In the genomic region with DNA sequence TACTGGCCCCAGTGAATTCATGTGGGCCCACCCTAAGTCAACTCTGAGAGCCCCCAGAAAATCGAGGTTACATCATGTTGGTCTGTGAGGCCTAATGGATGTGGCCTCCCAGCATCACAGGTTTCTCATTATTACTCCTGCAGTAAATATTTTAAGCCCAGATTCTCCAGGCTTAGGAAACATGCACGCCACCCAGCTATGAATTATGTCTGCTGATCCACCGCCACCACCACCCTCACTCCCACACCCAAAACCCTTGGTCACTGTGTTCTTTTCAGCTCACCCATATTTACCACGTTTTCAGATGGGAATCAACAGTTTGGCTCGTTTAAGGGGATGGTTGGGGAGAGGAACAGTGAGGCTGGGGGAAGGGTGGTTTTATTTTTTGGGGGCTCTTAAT, we compare ENCODE assay signal across 9 cellular contexts.
DNase-seq lines count a peak whose midpoint lies in the region; ATAC-seq and TF ChIP-seq lines count a peak whose summit lies in the region.
"Had no signal": no experiment of that assay in that cellular context is flagged by ENCODE, and none has a peak within 500 bp of the region (broad histone marks: within the 10 kb centered on the region; RNA-seq: fewer than 3 reads in every experiment).

No MANE protein-coding gene starts in this region.

- H3K36me3 ChIP-seq in CD4-positive, alpha-beta memory T cell (ENCODE audit: insufficient read depth, low read length): peaks cover 13% of the 10 kb centered on the region
- H3K36me3 ChIP-seq in Peyer's patch: no peaks in the 10 kb centered on the region
- H3K36me3 ChIP-seq: esophagus muscularis mucosa had no signal

- no peak for TF ChIP-seq CTCF in NB4 (IDR thresholded peaks at IDR 0.05; ENCODE audit: low read depth, low read length)
- TF ChIP-seq CTCF in Peyer's patch (IDR thresholded peaks at IDR 0.05): no peak

- POLR2A ChIA-PET in CD4-positive, alpha-beta memory T cell (lab: Charles Lee; ENCODE audit: partially characterized antibody): interaction anchor here (8.0 kb wide), 1 partner anchor 16 kb away, joined by 32 read pairs; no protein-coding TSS in a partner anchor
- POLR2A ChIA-PET in HEK293T (lab: Yijun Ruan, JAX): no interaction called here

- H3K9me3 ChIP-seq in CD4-positive, alpha-beta memory T cell (ENCODE audit: control insufficient read depth in 1 of 2, low read length in 2 of 2): no peaks in the 10 kb centered on the region
- H3K9me3 ChIP-seq in Peyer's patch: no peaks in the 10 kb centered on the region
- H3K9me3 ChIP-seq: esophagus muscularis mucosa had no signal

- no peak for DNase-seq in CD4-positive, alpha-beta memory T cell
- DNase-seq in NB4 (ENCODE audit: low read depth) (peak; percentile 61), naive B cell (no peak), HEK293T (ENCODE audit: extremely low spot score) (no peak), Peyer's patch (no peak), NCI-H524 treated with DMSO at 0.1 percent for 48 hours (lab: John Stamatoyannopoulos, UW) (no peak)

- intact Hi-C loops in CD4-positive, alpha-beta memory T cell (cut with micrococcal nuclease): loop anchor here (5.0 kb wide), 1 partner anchor 126 kb away; no protein-coding TSS in a partner anchor

- H3K27ac Mint-ChIP-seq in CD4-positive, alpha-beta memory T cell: peak overlapping the region; percentile 88 to 94 (median 91)
- H3K27ac Mint-ChIP-seq in naive B cell: peak overlapping the region; percentile 44 to 89 (median 78)

- H3K9me3 Mint-ChIP-seq in CD4-positive, alpha-beta memory T cell: peaks cover 0 to 5% (median 0%) of the 10 kb centered on the region in 8 donors
- H3K9me3 Mint-ChIP-seq in naive B cell: no peaks in the 10 kb centered on the region

- peaks cover 98% of the 10 kb centered on the region for H3K4me1 ChIP-seq in CD4-positive, alpha-beta memory T cell (ENCODE audit: insufficient read depth, low read length)
- peaks cover 0 to 35% (median 8%) of the 10 kb centered on the region in 4 donors for H3K4me1 ChIP-seq in Peyer's patch

- no peak overlapping the region for H3K4me3 ChIP-seq in CD4-positive, alpha-beta memory T cell (ENCODE audit: low read length in 2 of 2)
- H3K4me3 ChIP-seq in NB4 (ENCODE audit: low read depth, low read length): no peak overlapping the region
- no peak overlapping the region for H3K4me3 ChIP-seq in Peyer's patch
- H3K4me3 ChIP-seq: esophagus muscularis mucosa had no signal

- CTCF ChIA-PET in CD4-positive, alpha-beta memory T cell (lab: Charles Lee; ENCODE audit: partially characterized antibody): interaction anchor here (0.6 to 1.3 kb wide), 3 partner anchors 54 to 296 kb away, joined by 3 to 4 read pairs (median 3); no protein-coding TSS in a partner anchor
- CTCF ChIA-PET in HEK293T (lab: Yijun Ruan, JAX): no interaction called here

- peak overlapping the region in 7 of 8 donors; percentile 55 to 84 (median 71) for H3K4me3 Mint-ChIP-seq in CD4-positive, alpha-beta memory T cell
- H3K4me3 Mint-ChIP-seq in naive B cell: peak overlapping the region in 5 of 8 donors; percentile 32 to 68 (median 49)

- no peaks in the 10 kb centered on the region for H3K27me3 Mint-ChIP-seq in CD4-positive, alpha-beta memory T cell
- H3K27me3 Mint-ChIP-seq in naive B cell: no peaks in the 10 kb centered on the region

- H3K36me3 Mint-ChIP-seq in CD4-positive, alpha-beta memory T cell: peaks cover 35 to 68% of the 10 kb centered on the region in 2 donors
- peaks cover 25 to 33% of the 10 kb centered on the region in 2 donors for H3K36me3 Mint-ChIP-seq in naive B cell

- peak overlapping the region; percentile 49 for H3K27ac ChIP-seq in CD4-positive, alpha-beta memory T cell (ENCODE audit: low read depth, low read length)
- H3K27ac ChIP-seq in Peyer's patch: no peak overlapping the region
- H3K27ac ChIP-seq: esophagus muscularis mucosa had no signal

- H3K27me3 ChIP-seq in CD4-positive, alpha-beta memory T cell (ENCODE audit: insufficient read depth, low read length): no peaks in the 10 kb centered on the region
- no peaks in the 10 kb centered on the region for H3K27me3 ChIP-seq in Peyer's patch
- H3K27me3 ChIP-seq: esophagus muscularis mucosa had no signal

- peak; percentile 25 for ATAC-seq in GM21515 (IDR thresholded peaks at IDR 0.05; ENCODE audit: unreplicated experiment)
- no peak for ATAC-seq in naive B cell (ENCODE audit: low read depth in 2 of 2)
- ATAC-seq in SK-N-SH treated with all-trans-retinoic acid at 6 μM for 48 hours: no peak

- no peak for TF ChIP-seq POLR2A in NB4 (IDR thresholded peaks at IDR 0.05; ENCODE audit: extremely low read depth, insufficient read length)
- no peak for TF ChIP-seq POLR2A in Peyer's patch (IDR thresholded peaks at IDR 0.05)

- H3K4me1 Mint-ChIP-seq in CD4-positive, alpha-beta memory T cell: peaks cover 76 to 100% (median 90%) of the 10 kb centered on the region in 4 donors
- peaks cover 61 to 94% (median 92%) of the 10 kb centered on the region in 3 donors for H3K4me1 Mint-ChIP-seq in naive B cell

TF ChIP-seq in HEK293T, 16 proteins besides CTCF, POLR2A, EP300 and RAD21:
- TF ChIP-seq HDGF (IDR thresholded peaks at IDR 0.05; ENCODE audit: borderline replicate concordance) (no peak), FOXM1 (IDR thresholded peaks at IDR 0.05; ENCODE audit: borderline replicate concordance) (no peak), ELF4 (IDR thresholded peaks at IDR 0.05) (no peak), FOXK2 (IDR thresholded peaks at IDR 0.05) (no peak), L3MBTL2 (conservative IDR thresholded peaks at IDR 0.05) (no peak), LEF1 (IDR thresholded peaks at IDR 0.05; ENCODE audit: borderline replicate concordance) (no peak), BHLHE40 (IDR thresholded peaks at IDR 0.05; ENCODE audit: borderline replicate concordance) (no peak), FOXA1 (IDR thresholded peaks at IDR 0.05) (no peak)

TF ChIP-seq in SK-N-SH treated with all-trans-retinoic acid at 6 μM for 48 hours, 23 proteins besides CTCF, POLR2A, EP300 and RAD21 (continues in another document):
- no peak for TF ChIP-seq ZFP3 (CRISPR knock-in tag; IDR thresholded peaks at IDR 0.05)
- TF ChIP-seq ZNF565 (CRISPR knock-in tag; conservative IDR thresholded peaks at IDR 0.05; ENCODE audit: low read depth): no peak
- no peak for TF ChIP-seq GLIS3 (CRISPR knock-in tag; IDR thresholded peaks at IDR 0.05)
- no peak for TF ChIP-seq RARB (CRISPR knock-in tag; IDR thresholded peaks at IDR 0.05)
- TF ChIP-seq BACH2 (CRISPR knock-in tag; IDR thresholded peaks at IDR 0.05; ENCODE audit: borderline replicate concordance): no peak
- TF ChIP-seq CSDC2 (CRISPR knock-in tag; IDR thresholded peaks at IDR 0.05): no peak
- TF ChIP-seq ZC3H10 (CRISPR knock-in tag; IDR thresholded peaks at IDR 0.05): no peak
- TF ChIP-seq, protein P1, sequence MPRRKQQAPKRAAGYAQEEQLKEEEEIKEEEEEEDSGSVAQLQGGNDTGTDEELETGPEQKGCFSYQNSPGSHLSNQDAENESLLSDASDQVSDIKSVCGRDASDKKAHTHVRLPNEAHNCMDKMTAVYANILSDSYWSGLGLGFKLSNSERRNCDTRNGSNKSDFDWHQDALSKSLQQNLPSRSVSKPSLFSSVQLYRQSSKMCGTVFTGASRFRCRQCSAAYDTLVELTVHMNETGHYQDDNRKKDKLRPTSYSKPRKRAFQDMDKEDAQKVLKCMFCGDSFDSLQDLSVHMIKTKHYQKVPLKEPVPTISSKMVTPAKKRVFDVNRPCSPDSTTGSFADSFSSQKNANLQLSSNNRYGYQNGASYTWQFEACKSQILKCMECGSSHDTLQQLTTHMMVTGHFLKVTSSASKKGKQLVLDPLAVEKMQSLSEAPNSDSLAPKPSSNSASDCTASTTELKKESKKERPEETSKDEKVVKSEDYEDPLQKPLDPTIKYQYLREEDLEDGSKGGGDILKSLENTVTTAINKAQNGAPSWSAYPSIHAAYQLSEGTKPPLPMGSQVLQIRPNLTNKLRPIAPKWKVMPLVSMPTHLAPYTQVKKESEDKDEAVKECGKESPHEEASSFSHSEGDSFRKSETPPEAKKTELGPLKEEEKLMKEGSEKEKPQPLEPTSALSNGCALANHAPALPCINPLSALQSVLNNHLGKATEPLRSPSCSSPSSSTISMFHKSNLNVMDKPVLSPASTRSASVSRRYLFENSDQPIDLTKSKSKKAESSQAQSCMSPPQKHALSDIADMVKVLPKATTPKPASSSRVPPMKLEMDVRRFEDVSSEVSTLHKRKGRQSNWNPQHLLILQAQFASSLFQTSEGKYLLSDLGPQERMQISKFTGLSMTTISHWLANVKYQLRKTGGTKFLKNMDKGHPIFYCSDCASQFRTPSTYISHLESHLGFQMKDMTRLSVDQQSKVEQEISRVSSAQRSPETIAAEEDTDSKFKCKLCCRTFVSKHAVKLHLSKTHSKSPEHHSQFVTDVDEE (CRISPR knock-in tag; IDR thresholded peaks at IDR 0.05): no peak
- no peak for TF ChIP-seq SNAI2 (CRISPR knock-in tag; IDR thresholded peaks at IDR 0.05)
- no peak for TF ChIP-seq TOX (CRISPR knock-in tag; IDR thresholded peaks at IDR 0.05; ENCODE audit: borderline replicate concordance)
- no peak for TF ChIP-seq TCF4 (CRISPR knock-in tag; IDR thresholded peaks at IDR 0.05; ENCODE audit: borderline replicate concordance)
- no peak for TF ChIP-seq PPARA (CRISPR knock-in tag; IDR thresholded peaks at IDR 0.05; ENCODE audit: borderline replicate concordance)
- TF ChIP-seq ISL1 (CRISPR knock-in tag; IDR thresholded peaks at IDR 0.05): no peak
- TF ChIP-seq, protein P2, sequence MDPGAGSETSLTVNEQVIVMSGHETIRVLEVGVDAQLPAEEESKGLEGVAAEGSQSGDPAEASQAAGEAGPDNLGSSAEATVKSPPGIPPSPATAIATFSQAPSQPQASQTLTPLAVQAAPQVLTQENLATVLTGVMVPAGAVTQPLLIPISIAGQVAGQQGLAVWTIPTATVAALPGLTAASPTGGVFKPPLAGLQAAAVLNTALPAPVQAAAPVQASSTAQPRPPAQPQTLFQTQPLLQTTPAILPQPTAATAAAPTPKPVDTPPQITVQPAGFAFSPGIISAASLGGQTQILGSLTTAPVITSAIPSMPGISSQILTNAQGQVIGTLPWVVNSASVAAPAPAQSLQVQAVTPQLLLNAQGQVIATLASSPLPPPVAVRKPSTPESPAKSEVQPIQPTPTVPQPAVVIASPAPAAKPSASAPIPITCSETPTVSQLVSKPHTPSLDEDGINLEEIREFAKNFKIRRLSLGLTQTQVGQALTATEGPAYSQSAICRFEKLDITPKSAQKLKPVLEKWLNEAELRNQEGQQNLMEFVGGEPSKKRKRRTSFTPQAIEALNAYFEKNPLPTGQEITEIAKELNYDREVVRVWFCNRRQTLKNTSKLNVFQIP (CRISPR knock-in tag; IDR thresholded peaks at IDR 0.05; ENCODE audit: borderline replicate concordance, low read depth): no peak
- no peak for TF ChIP-seq ZNF70 (CRISPR knock-in tag; IDR thresholded peaks at IDR 0.05)
- TF ChIP-seq OSR1 (CRISPR knock-in tag; IDR thresholded peaks at IDR 0.05): no peak
- no peak for TF ChIP-seq ESRRG (CRISPR knock-in tag; IDR thresholded peaks at IDR 0.05)
